In the genomic region with DNA sequence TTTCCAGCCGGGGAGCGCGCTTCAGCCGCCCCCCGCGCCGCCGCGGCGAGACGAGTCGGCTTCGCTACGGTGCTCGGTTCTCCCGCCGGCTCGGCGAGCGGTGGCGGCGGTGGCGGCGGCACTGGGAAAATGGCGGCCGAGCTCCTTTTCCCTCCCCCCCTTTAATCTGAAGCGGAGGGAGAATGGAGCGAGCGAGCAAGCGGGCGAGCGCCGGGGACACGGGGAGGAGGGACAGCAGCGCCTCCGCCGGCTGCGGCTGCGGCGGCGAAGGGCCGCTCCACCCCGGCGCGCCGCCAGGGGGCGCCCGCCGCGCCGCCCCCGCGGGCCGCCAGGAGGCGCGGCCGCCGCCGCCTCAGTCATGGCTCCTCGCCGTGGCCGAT, we compare ENCODE assay signal across 8 cellular contexts. TPM values are rescaled to one million over a fixed set of nuclear protein-coding genes. Genes with fewer than 3 reads are reported as not detected.
A peak's percentile ranks its signal among the peaks of the same experiment; 100 is the strongest.
DNase-seq lines count a peak whose midpoint lies in the region; ATAC-seq, FAIRE-seq and TF ChIP-seq lines count a peak whose summit lies in the region.

A gene with protein sequence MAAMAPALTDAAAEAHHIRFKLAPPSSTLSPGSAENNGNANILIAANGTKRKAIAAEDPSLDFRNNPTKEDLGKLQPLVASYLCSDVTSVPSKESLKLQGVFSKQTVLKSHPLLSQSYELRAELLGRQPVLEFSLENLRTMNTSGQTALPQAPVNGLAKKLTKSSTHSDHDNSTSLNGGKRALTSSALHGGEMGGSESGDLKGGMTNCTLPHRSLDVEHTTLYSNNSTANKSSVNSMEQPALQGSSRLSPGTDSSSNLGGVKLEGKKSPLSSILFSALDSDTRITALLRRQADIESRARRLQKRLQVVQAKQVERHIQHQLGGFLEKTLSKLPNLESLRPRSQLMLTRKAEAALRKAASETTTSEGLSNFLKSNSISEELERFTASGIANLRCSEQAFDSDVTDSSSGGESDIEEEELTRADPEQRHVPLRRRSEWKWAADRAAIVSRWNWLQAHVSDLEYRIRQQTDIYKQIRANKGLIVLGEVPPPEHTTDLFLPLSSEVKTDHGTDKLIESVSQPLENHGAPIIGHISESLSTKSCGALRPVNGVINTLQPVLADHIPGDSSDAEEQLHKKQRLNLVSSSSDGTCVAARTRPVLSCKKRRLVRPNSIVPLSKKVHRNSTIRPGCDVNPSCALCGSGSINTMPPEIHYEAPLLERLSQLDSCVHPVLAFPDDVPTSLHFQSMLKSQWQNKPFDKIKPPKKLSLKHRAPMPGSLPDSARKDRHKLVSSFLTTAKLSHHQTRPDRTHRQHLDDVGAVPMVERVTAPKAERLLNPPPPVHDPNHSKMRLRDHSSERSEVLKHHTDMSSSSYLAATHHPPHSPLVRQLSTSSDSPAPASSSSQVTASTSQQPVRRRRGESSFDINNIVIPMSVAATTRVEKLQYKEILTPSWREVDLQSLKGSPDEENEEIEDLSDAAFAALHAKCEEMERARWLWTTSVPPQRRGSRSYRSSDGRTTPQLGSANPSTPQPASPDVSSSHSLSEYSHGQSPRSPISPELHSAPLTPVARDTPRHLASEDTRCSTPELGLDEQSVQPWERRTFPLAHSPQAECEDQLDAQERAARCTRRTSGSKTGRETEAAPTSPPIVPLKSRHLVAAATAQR (N-terminal part only) (minus strand): TSS at position 184 of the 380 bp plus-strand sequence. CDS start 21,286 bp downstream, outside the sequence.

- H3K9me3 ChIP-seq in pancreas: no peaks in the 10 kb centered on the region
- H3K9me3 ChIP-seq in tibial artery: no peaks in the 10 kb centered on the region

- H3K36me3 ChIP-seq in pancreas (no peaks in the 10 kb centered on the region), tibial artery (no peaks in the 10 kb centered on the region)

- H3K4me3 ChIP-seq in GM08714 (ENCODE audit: low read length) (peak within 1 kb of the TSS; percentile 98), pancreas (peak within 1 kb of the TSS; percentile 85 to 94 (median 88)), tibial artery (peak within 1 kb of the TSS; percentile 85 to 93)

- no peaks in the 10 kb centered on the region for H3K27me3 Mint-ChIP-seq in activated naive CD8-positive, alpha-beta T cell treated with anti-CD3 and anti-CD28 coated beads, Interleukin-2, amount 10 ng/mL, durations not matched to agents 7 days and 5 days

- H3K4me1 ChIP-seq in pancreas (peaks cover 7 to 41% (median 39%) of the 10 kb centered on the region in 3 donors), tibial artery (peaks cover 0 to 47% (median 27%) of the 10 kb centered on the region in 4 donors)

- peak within 1 kb of the TSS; percentile 98 for H3K4me3 Mint-ChIP-seq in activated naive CD8-positive, alpha-beta T cell treated with anti-CD3 and anti-CD28 coated beads, Interleukin-2, amount 10 ng/mL, durations not matched to agents 7 days and 5 days

- H3K36me3 Mint-ChIP-seq in activated naive CD8-positive, alpha-beta T cell treated with anti-CD3 and anti-CD28 coated beads, Interleukin-2, amount 10 ng/mL, durations not matched to agents 7 days and 5 days: peaks cover 26% of the 10 kb centered on the region

- DNase-seq in HEK293T (ENCODE audit: extremely low spot score): peak; percentile 94
- DNase-seq in NAMALWA (ENCODE audit: low spot score): peak; percentile 91
- DNase-seq in activated naive CD8-positive, alpha-beta T cell treated with anti-CD3 and anti-CD28 coated beads, Interleukin-2, amount 10 ng/mL, durations not matched to agents 7 days and 5 days: no peak
- DNase-seq in head of caudate nucleus: peak; percentile 40 to 96 (median 90)
- peak; percentile 89 to 97 (median 94) for DNase-seq in pancreas
- DNase-seq in tibial artery: peak; percentile 77 to 93

- H3K9me3 Mint-ChIP-seq in activated naive CD8-positive, alpha-beta T cell treated with anti-CD3 and anti-CD28 coated beads, Interleukin-2, amount 10 ng/mL, durations not matched to agents 7 days and 5 days: no peaks in the 10 kb centered on the region

- H3K27ac ChIP-seq in pancreas (peak within 1 kb of the TSS; percentile 96 to 100 (median 99)), tibial artery (peak within 1 kb of the TSS; percentile 99)

- intact Hi-C loops in head of caudate nucleus (cut with DNase I) (loop anchor here (5.0 kb wide), 3 partner anchors 56 to 191 kb away; no protein-coding TSS in a partner anchor), pancreas (cut with DNase I) (no loop called here), tibial artery (cut with DNase I; ENCODE audit: low total_unique reads) (loop anchor here (5.0 kb wide), 1 partner anchor 146 kb away; no protein-coding TSS in a partner anchor)

- H3K27me3 ChIP-seq in pancreas (no peaks in the 10 kb centered on the region), tibial artery (peaks cover 0 to 2% of the 10 kb centered on the region in 2 donors)

- CTCF ChIA-PET in HEK293T (lab: Yijun Ruan, JAX): interaction anchor here (0.5 to 1.5 kb wide), 36 partner anchors 10 to 231 kb away, joined by 3 to 15 read pairs (median 4); no protein-coding TSS in a partner anchor

- peak within 1 kb of the TSS; percentile 99 for H3K27ac Mint-ChIP-seq in activated naive CD8-positive, alpha-beta T cell treated with anti-CD3 and anti-CD28 coated beads, Interleukin-2, amount 10 ng/mL, durations not matched to agents 7 days and 5 days

- POLR2A ChIA-PET in HEK293T (lab: Yijun Ruan, JAX): interaction anchor here (0.5 to 1.7 kb wide), 28 partner anchors 10 to 177 kb away, joined by 3 to 9 read pairs (median 4); no protein-coding TSS in a partner anchor
- POLR2A ChIA-PET in activated naive CD8-positive, alpha-beta T cell treated with anti-CD3 and anti-CD28 coated beads, Interleukin-2, amount 10 ng/mL, durations not matched to agents 7 days and 5 days (lab: Charles Lee): interaction anchor here (0.6 to 3.1 kb wide), 14 partner anchors 9 to 149 kb away, joined by 3 to 26 read pairs (median 6); no protein-coding TSS in a partner anchor

- H3K4me1 Mint-ChIP-seq in activated naive CD8-positive, alpha-beta T cell treated with anti-CD3 and anti-CD28 coated beads, Interleukin-2, amount 10 ng/mL, durations not matched to agents 7 days and 5 days: peaks cover 56% of the 10 kb centered on the region

- peak in 2 of 4 donors; percentile 31 to 38 for TF ChIP-seq CTCF in pancreas (IDR thresholded peaks at IDR 0.05)
- peak; percentile 33 to 94 for TF ChIP-seq CTCF in tibial artery (IDR thresholded peaks at IDR 0.05)

- ATAC-seq in SK-N-SH treated with all-trans-retinoic acid at 6 μM for 48 hours: peak; percentile 60
- ATAC-seq in activated naive CD8-positive, alpha-beta T cell treated with anti-CD3 and anti-CD28 coated beads, Interleukin-2, amount 10 ng/mL, durations not matched to agents 7 days and 5 days (ENCODE audit: low read depth): peak; percentile 65
- ATAC-seq in pancreas: peak; percentile 69 to 81 (median 74)

- WGBS in pancreas, 2 donors: 0% methylated on average over 58 to 62 of the region's 62 CpGs

- FAIRE-seq in pancreas (lab: Jason Lieb, UNC): no peak

TF ChIP-seq in HEK293T, 16 proteins besides CTCF, POLR2A, EP300 and RAD21:
- no peak for TF ChIP-seq HDGF (IDR thresholded peaks at IDR 0.05; ENCODE audit: borderline replicate concordance)
- TF ChIP-seq ARNT (IDR thresholded peaks at IDR 0.05): peak; percentile 82

TF ChIP-seq in SK-N-SH treated with all-trans-retinoic acid at 6 μM for 48 hours, 23 proteins besides CTCF, POLR2A, EP300 and RAD21 (continues in another document):
- TF ChIP-seq, protein P1, sequence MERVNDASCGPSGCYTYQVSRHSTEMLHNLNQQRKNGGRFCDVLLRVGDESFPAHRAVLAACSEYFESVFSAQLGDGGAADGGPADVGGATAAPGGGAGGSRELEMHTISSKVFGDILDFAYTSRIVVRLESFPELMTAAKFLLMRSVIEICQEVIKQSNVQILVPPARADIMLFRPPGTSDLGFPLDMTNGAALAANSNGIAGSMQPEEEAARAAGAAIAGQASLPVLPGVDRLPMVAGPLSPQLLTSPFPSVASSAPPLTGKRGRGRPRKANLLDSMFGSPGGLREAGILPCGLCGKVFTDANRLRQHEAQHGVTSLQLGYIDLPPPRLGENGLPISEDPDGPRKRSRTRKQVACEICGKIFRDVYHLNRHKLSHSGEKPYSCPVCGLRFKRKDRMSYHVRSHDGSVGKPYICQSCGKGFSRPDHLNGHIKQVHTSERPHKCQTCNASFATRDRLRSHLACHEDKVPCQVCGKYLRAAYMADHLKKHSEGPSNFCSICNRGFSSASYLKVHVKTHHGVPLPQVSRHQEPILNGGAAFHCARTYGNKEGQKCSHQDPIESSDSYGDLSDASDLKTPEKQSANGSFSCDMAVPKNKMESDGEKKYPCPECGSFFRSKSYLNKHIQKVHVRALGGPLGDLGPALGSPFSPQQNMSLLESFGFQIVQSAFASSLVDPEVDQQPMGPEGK (CRISPR knock-in tag; IDR thresholded peaks at IDR 0.05; ENCODE audit: borderline replicate concordance): no peak
- TF ChIP-seq ZNF565 (CRISPR knock-in tag; conservative IDR thresholded peaks at IDR 0.05; ENCODE audit: low read depth) (no peak), PPARA (CRISPR knock-in tag; IDR thresholded peaks at IDR 0.05; ENCODE audit: borderline replicate concordance) (no peak), ZNF70 (CRISPR knock-in tag; IDR thresholded peaks at IDR 0.05) (no peak), ARNTL (CRISPR knock-in tag; IDR thresholded peaks at IDR 0.05; ENCODE audit: borderline replicate concordance, low read depth) (no peak), SNAI2 (CRISPR knock-in tag; IDR thresholded peaks at IDR 0.05) (no peak), ISL1 (CRISPR knock-in tag; IDR thresholded peaks at IDR 0.05) (no peak), TOX (CRISPR knock-in tag; IDR thresholded peaks at IDR 0.05; ENCODE audit: borderline replicate concordance) (no peak), RARB (CRISPR knock-in tag; IDR thresholded peaks at IDR 0.05) (no peak), TCF4 (CRISPR knock-in tag; IDR thresholded peaks at IDR 0.05; ENCODE audit: borderline replicate concordance) (no peak)
- TF ChIP-seq, protein P2, sequence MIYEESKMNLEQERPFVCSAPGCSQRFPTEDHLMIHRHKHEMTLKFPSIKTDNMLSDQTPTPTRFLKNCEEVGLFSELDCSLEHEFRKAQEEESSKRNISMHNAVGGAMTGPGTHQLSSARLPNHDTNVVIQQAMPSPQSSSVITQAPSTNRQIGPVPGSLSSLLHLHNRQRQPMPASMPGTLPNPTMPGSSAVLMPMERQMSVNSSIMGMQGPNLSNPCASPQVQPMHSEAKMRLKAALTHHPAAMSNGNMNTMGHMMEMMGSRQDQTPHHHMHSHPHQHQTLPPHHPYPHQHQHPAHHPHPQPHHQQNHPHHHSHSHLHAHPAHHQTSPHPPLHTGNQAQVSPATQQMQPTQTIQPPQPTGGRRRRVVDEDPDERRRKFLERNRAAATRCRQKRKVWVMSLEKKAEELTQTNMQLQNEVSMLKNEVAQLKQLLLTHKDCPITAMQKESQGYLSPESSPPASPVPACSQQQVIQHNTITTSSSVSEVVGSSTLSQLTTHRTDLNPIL (CRISPR knock-in tag; IDR thresholded peaks at IDR 0.05; ENCODE audit: low read depth): no peak

RNA-seq across cellular contexts. Expression of the gene that starts here (rescaled TPM):
- total RNA-seq in activated naive CD8-positive, alpha-beta T cell treated with anti-CD3 and anti-CD28 coated beads, Interleukin-2, amount 10 ng/mL, durations not matched to agents 7 days and 5 days: 100 to 1,000 TPM; 132 to 140 TPM
- total RNA-seq in pancreas: 10 to 100 TPM; 35.3 to 86.6 (median 48.9) TPM
- polyA plus RNA-seq in pancreas: 10 to 100 TPM; 24.6 to 30.3 TPM

Comparison
In these comparisons a context has a peak if more than half of its experiments do, and no peak if none do; other contexts are left out.
1. intact Hi-C loops: an anchor here in head of caudate nucleus (5.0 kb wide) and tibial artery (5.0 kb wide); none called in pancreas.